ENCODE assay signal across 1 cellular context in the genomic region with DNA sequence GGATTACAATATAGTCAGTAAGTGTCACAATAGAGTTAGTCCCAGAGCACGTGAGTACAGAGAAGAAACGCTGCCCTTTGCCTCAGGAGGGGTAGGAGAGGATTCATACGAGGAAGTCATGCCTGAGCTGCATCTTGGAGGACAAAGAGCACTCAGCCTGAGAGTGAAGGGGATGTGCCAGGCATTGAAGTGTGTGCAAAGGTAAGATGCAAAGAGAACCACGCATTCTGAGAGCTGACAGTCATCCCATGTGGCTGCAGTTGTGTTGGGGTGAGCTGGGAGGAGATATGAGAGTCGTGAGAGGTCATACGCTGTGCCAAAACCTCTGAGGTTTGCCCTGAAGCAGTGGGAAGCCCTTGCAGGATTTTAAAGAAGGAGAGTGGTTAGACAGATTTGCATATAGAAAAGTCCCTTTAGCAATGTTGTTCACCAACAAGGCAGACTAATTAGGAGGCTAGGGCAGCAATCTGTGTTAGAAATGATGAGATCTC.
TF ChIP-seq lines count a peak whose summit lies in the region.

No MANE protein-coding gene starts in this region.

TF ChIP-seq in GM23338, 12 proteins besides CTCF, POLR2A, EP300 and RAD21 (continued from another document):
- TF ChIP-seq ZNF462 (CRISPR knock-in tag; IDR thresholded peaks at IDR 0.05) (no peak), POLR2AphosphoS5 (IDR thresholded peaks at IDR 0.05; ENCODE audit: low read depth) (no peak), ZNF114 (CRISPR knock-in tag; IDR thresholded peaks at IDR 0.05) (no peak), CREB1 (CRISPR knock-in tag; IDR thresholded peaks at IDR 0.05; ENCODE audit: low read depth) (no peak), NANOG (IDR thresholded peaks at IDR 0.05; ENCODE audit: borderline replicate concordance) (no peak), EZH2 (IDR thresholded peaks at IDR 0.05; ENCODE audit: low read depth, unreplicated experiment) (no peak), EZH2phosphoT487 (IDR thresholded peaks at IDR 0.05; ENCODE audit: unreplicated experiment) (no peak), JUNB (IDR thresholded peaks at IDR 0.05; ENCODE audit: unreplicated experiment) (no peak)
